In genomic region chr4:742742-743311, GRCh38 we compare ENCODE assay signal across 9 cellular contexts. TPM values are rescaled to one million over a fixed set of nuclear protein-coding genes. Genes with fewer than 3 reads are reported as not detected.
DNase-seq lines count a peak whose midpoint lies in the region; ATAC-seq and TF ChIP-seq lines count a peak whose summit lies in the region.
"Had no signal": no experiment of that assay in that cellular context is flagged by ENCODE, and none has a peak within 500 bp of the region (broad histone marks: within the 10 kb centered on the region; RNA-seq: fewer than 3 reads in every experiment).

No MANE protein-coding gene starts in this region.

- H3K27me3 Mint-ChIP-seq in CD14-positive monocyte (ENCODE audit: low read depth in 3 of 3) = peaks cover 0 to 3% (median 2%) of the 10 kb centered on the region in 3 donors
- H3K27me3 Mint-ChIP-seq in activated CD8-positive, alpha-beta T cell treated with anti-CD3 and anti-CD28 coated beads, Interleukin-2, amount 10 ng/mL, durations not matched to agents 7 days and 5 days (ENCODE audit: low read depth) = no peaks in the 10 kb centered on the region
- no peaks in the 10 kb centered on the region for H3K27me3 Mint-ChIP-seq in endodermal cell (ENCODE audit: insufficient read depth)
- H3K27me3 Mint-ChIP-seq in natural killer cell (ENCODE audit: low read depth in 2 of 2) = no peaks in the 10 kb centered on the region

- peak overlapping the region in 1 of 7 donors; percentile 50 for H3K27ac Mint-ChIP-seq in CD14-positive monocyte
- H3K27ac Mint-ChIP-seq in activated CD8-positive, alpha-beta T cell treated with anti-CD3 and anti-CD28 coated beads, Interleukin-2, amount 10 ng/mL, durations not matched to agents 7 days and 5 days = no peak overlapping the region
- H3K27ac Mint-ChIP-seq in endodermal cell = no peak overlapping the region
- peak overlapping the region; percentile 43 to 47 for H3K27ac Mint-ChIP-seq in natural killer cell

- peaks cover 52% of the 10 kb centered on the region for H3K36me3 ChIP-seq in endodermal cell (ENCODE audit: control insufficient read depth, insufficient read depth, low read length)

- H3K36me3 Mint-ChIP-seq in CD14-positive monocyte (peaks cover 36 to 56% of the 10 kb centered on the region in 2 donors), endodermal cell (ENCODE audit: low read depth) (peaks cover 42% of the 10 kb centered on the region), natural killer cell (no peaks in the 10 kb centered on the region)
- H3K36me3 Mint-ChIP-seq in activated CD8-positive, alpha-beta T cell treated with anti-CD3 and anti-CD28 coated beads, Interleukin-2, amount 10 ng/mL, durations not matched to agents 7 days and 5 days (ENCODE audit: low read depth) = peaks cover 22% of the 10 kb centered on the region

- DNase-seq in CD14-positive monocyte (ENCODE audit: low spot score) = peak; percentile 63
- DNase-seq in NCI-H69 (lab: John Stamatoyannopoulos, UW) = peak; percentile 41
- DNase-seq in activated CD8-positive, alpha-beta T cell treated with anti-CD3 and anti-CD28 coated beads, Interleukin-2, amount 10 ng/mL, durations not matched to agents 7 days and 5 days = peak; percentile 82
- DNase-seq in endodermal cell = peak; percentile 92
- peak; percentile 55 for DNase-seq in natural killer cell
- DNase-seq in stimulated activated naive CD4-positive, alpha-beta T cell treated with Interleukin-2 at 50 U/mL for 16 hours (lab: John Stamatoyannopoulos, UW) = peak; percentile 64

- WGBS in endodermal cell (ENCODE audit: insufficient coverage in 1 of 2, insufficient read length in 1 of 2), 2 experiments = 86 to 88% methylated on average over 19 to 26 of the region's 26 CpGs

- POLR2A ChIA-PET in activated CD8-positive, alpha-beta T cell treated with anti-CD3 and anti-CD28 coated beads, Interleukin-2, amount 10 ng/mL, durations not matched to agents 7 days and 5 days (lab: Charles Lee) = interaction anchor here (1.0 to 1.2 kb wide), 2 partner anchors 10 to 189 kb away, joined by 3 read pairs; partner anchors contain the start of genes GAK and TMEM175

- H3K9me3 Mint-ChIP-seq in CD14-positive monocyte (peaks cover 0 to 5% (median 0%) of the 10 kb centered on the region in 7 donors), endodermal cell (peaks cover 9% of the 10 kb centered on the region), natural killer cell (no peaks in the 10 kb centered on the region)
- no peaks in the 10 kb centered on the region for H3K9me3 Mint-ChIP-seq in activated CD8-positive, alpha-beta T cell treated with anti-CD3 and anti-CD28 coated beads, Interleukin-2, amount 10 ng/mL, durations not matched to agents 7 days and 5 days (ENCODE audit: insufficient read depth)

- H3K4me1 ChIP-seq in endodermal cell (ENCODE audit: control insufficient read depth, insufficient read depth, low read length) = no peaks in the 10 kb centered on the region

- H3K4me3 ChIP-seq in endodermal cell (ENCODE audit: low read length) = no peak overlapping the region
- H3K4me3 ChIP-seq: skin epidermis had no signal

- ATAC-seq in GM21447 (IDR thresholded peaks at IDR 0.05; ENCODE audit: unreplicated experiment) = peak; percentile 61
- peak; percentile 90 for ATAC-seq in activated CD8-positive, alpha-beta T cell treated with anti-CD3 and anti-CD28 coated beads, Interleukin-2, amount 10 ng/mL, durations not matched to agents 7 days and 5 days
- peak; percentile 77 to 89 (median 86) for ATAC-seq in natural killer cell
- no peak for ATAC-seq in HG02884 (IDR thresholded peaks at IDR 0.05; ENCODE audit: unreplicated experiment)

- no peaks in the 10 kb centered on the region for H3K9me3 ChIP-seq in endodermal cell (ENCODE audit: control insufficient read depth, low read length)

- H3K27me3 ChIP-seq in endodermal cell (ENCODE audit: control insufficient read depth, insufficient read depth, low read length, poor library complexity, severe bottlenecking) = no peaks in the 10 kb centered on the region

- TF ChIP-seq CTCF in CD14-positive monocyte (IDR thresholded peaks at IDR 0.05) (peak; percentile 98), endodermal cell (conservative IDR thresholded peaks at IDR 0.05) (peak; percentile 97), natural killer cell (IDR thresholded peaks at IDR 0.05) (peak; percentile 74)

- intact Hi-C loops in CD14-positive monocyte (cut with micrococcal nuclease) = no loop called here
- intact Hi-C loops in natural killer cell (cut with micrococcal nuclease) = loop anchor here (2.0 to 5.0 kb wide), 2 partner anchors 244 to 609 kb away; partner anchors contain the start of gene IDUA

- H3K27ac ChIP-seq in endodermal cell (ENCODE audit: low read depth, low read length) = no peak overlapping the region
- H3K27ac ChIP-seq: skin epidermis had no signal

- CTCF ChIA-PET in activated CD8-positive, alpha-beta T cell treated with anti-CD3 and anti-CD28 coated beads, Interleukin-2, amount 10 ng/mL, durations not matched to agents 7 days and 5 days (lab: Charles Lee) = interaction anchor here (0.6 to 2.1 kb wide), 24 partner anchors 10 to 1102 kb away, joined by 3 to 34 read pairs (median 4); partner anchors contain the start of genes ATP5ME, DGKQ, GAK and IDUA

- H3K4me3 Mint-ChIP-seq in CD14-positive monocyte = no peak overlapping the region
- no peak overlapping the region for H3K4me3 Mint-ChIP-seq in activated CD8-positive, alpha-beta T cell treated with anti-CD3 and anti-CD28 coated beads, Interleukin-2, amount 10 ng/mL, durations not matched to agents 7 days and 5 days
- H3K4me3 Mint-ChIP-seq in endodermal cell = no peak overlapping the region
- H3K4me3 Mint-ChIP-seq in natural killer cell = no peak overlapping the region

- no peaks in the 10 kb centered on the region for H3K4me1 Mint-ChIP-seq in CD14-positive monocyte
- no peaks in the 10 kb centered on the region for H3K4me1 Mint-ChIP-seq in activated CD8-positive, alpha-beta T cell treated with anti-CD3 and anti-CD28 coated beads, Interleukin-2, amount 10 ng/mL, durations not matched to agents 7 days and 5 days (ENCODE audit: low read depth)
- no peaks in the 10 kb centered on the region for H3K4me1 Mint-ChIP-seq in endodermal cell
- H3K4me1 Mint-ChIP-seq in natural killer cell = peaks cover 7 to 15% of the 10 kb centered on the region in 2 donors

- H3K9ac ChIP-seq in endodermal cell (ENCODE audit: extremely low read depth, low read length, poor library complexity, severe bottlenecking) = no peak overlapping the region

RNA-seq across cellular contexts. Expression of gene PCGF3, which starts 37.2 kb away (rescaled TPM):
- polyA plus RNA-seq in CD14-positive monocyte = 1 to 10 TPM; 7.0 to 8.3 TPM
- total RNA-seq in activated CD8-positive, alpha-beta T cell treated with anti-CD3 and anti-CD28 coated beads, Interleukin-2, amount 10 ng/mL, durations not matched to agents 7 days and 5 days = 10 to 100 TPM; 33.5 to 36.2 TPM
- total RNA-seq in endodermal cell = 10 to 100 TPM; 53.1 to 64.0 TPM
- polyA plus RNA-seq in endodermal cell (2013, experiment 1 of 2) = 64.4 TPM
- 55.3 TPM for polyA plus RNA-seq in endodermal cell (2013, experiment 2 of 2)
- 100 to 1,000 TPM in 1 of 3 donors, 10 to 100 TPM in 2; 71.2 to 101 (median 97.2) TPM for total RNA-seq in natural killer cell

RNA-seq across cellular contexts. Expression of gene SLC49A3, which starts 53.9 kb away (rescaled TPM):
- polyA plus RNA-seq in CD14-positive monocyte = 10 to 100 TPM in 1 of 2 donors, 1 to 10 TPM in 1; 9.5 to 11.1 TPM
- under 1 TPM; 0.37 to 0.89 TPM for total RNA-seq in activated CD8-positive, alpha-beta T cell treated with anti-CD3 and anti-CD28 coated beads, Interleukin-2, amount 10 ng/mL, durations not matched to agents 7 days and 5 days
- 10 to 100 TPM; 15.1 to 16.4 TPM for total RNA-seq in endodermal cell
- 2.0 TPM for polyA plus RNA-seq in endodermal cell (2013, experiment 1 of 2)
- 1.0 TPM for polyA plus RNA-seq in endodermal cell (2013, experiment 2 of 2)
- total RNA-seq in natural killer cell = 10 to 100 TPM; 10.0 to 14.9 (median 10.4) TPM

Comparison
In these comparisons a context has a peak if more than half of its experiments do, and no peak if none do; other contexts are left out.
1. DNase-seq: peak in every context shown above with its lines; median percentile 92 in endodermal cell; 82 in activated CD8-positive, alpha-beta T cell treated with anti-CD3 and anti-CD28 coated beads, Interleukin-2, amount 10 ng/mL, durations not matched to agents 7 days and 5 days; 64 in stimulated activated naive CD4-positive, alpha-beta T cell treated with Interleukin-2 at 50 U/mL for 16 hours; 63 in CD14-positive monocyte; 55 in natural killer cell; 41 in NCI-H69.
2. H3K27ac Mint-ChIP-seq: peak in natural killer cell (2 of 2); none in activated CD8-positive, alpha-beta T cell treated with anti-CD3 and anti-CD28 coated beads, Interleukin-2, amount 10 ng/mL, durations not matched to agents 7 days and 5 days (single experiment) and endodermal cell (single experiment).
3. RNA of gene SLC49A3, which starts 53.9 kb away (total RNA-seq): 15.1 to 16.4 TPM in endodermal cell and 10.0 to 14.9 TPM in natural killer cell; 0.37 to 0.89 TPM in activated CD8-positive, alpha-beta T cell treated with anti-CD3 and anti-CD28 coated beads, Interleukin-2, amount 10 ng/mL, durations not matched to agents 7 days and 5 days; every median in the first group is over 4 times any median in the second.
4. Peak in every context shown above with its lines, with median percentiles within 50 percentile points of each other: CTCF ChIP-seq.